In the genomic region with DNA sequence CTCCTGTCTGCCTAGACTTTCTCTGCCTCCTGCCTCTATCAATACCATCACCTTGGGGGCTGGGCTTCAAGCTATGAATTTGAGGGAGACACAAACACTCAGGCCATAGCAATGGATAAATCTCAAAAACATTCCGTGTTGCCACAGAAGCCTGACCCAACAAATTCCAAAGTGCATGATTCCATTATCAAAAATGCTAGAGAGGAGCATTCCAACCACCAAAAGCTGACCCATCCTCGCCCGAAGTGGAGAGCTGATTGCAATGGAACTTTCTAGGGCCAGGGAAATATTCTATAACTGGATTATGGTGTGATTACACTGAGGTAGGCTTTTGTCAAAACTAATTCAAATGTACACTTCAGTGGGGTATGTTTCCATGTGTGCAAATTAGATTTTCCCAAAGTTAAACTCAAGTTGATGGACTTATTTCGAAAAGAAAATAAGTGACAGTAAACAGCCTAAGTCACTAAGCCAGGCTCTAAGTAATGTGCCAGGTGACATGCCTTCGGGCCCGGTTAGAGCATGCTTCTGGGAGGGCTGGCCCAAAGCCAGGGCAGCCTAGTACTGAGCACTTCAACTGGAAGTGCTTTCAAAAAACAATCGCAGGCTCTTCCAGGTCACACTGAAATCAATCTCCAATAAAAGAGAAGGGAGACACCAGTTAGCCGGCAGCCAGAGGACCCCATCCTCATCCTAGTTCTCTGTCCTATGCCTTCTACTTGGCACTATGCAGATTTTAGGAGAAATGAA, we compare ENCODE assay signal across 15 cellular contexts.
DNase-seq lines count a peak whose midpoint lies in the region; ATAC-seq and TF ChIP-seq lines count a peak whose summit lies in the region.
"Had no signal": no experiment of that assay in that cellular context is flagged by ENCODE, and none has a peak within 500 bp of the region (broad histone marks: within the 10 kb centered on the region; RNA-seq: fewer than 3 reads in every experiment).

No MANE protein-coding gene starts in this region.

- H3K36me3 ChIP-seq in BJ (ENCODE audit: control insufficient read depth, insufficient read depth, low read length), result no peaks in the 10 kb centered on the region
- H3K36me3 ChIP-seq: esophagus squamous epithelium had no signal

- no peak for ATAC-seq in HG03135 (IDR thresholded peaks at IDR 0.05; ENCODE audit: unreplicated experiment)
- ATAC-seq in GM18858 (IDR thresholded peaks at IDR 0.05; ENCODE audit: unreplicated experiment), result no peak
- no peak for ATAC-seq in HG02623 (IDR thresholded peaks at IDR 0.05; ENCODE audit: unreplicated experiment)
- ATAC-seq: activated CD8-positive, alpha-beta T cell treated with anti-CD3 and anti-CD28 coated beads for 36 hours; stimulated activated naive CD8-positive, alpha-beta T cell treated with anti-CD3 and anti-CD28 coated beads, Interleukin-15, amount 100 ng/mL, for 72 hours had no signal

- POLR2A ChIA-PET in BJ (lab: Charles Lee), result interaction anchor here (0.6 kb wide), 1 partner anchor 33 kb away, joined by 6 read pairs; no protein-coding TSS in a partner anchor

- TF ChIP-seq CTCF in BJ (IDR thresholded peaks at IDR 0.05; ENCODE audit: insufficient read depth, low read depth, low read length) (no peak), choroid plexus epithelial cell (conservative IDR thresholded peaks at IDR 0.05; ENCODE audit: low read depth, low read length) (no peak), osteocyte (IDR thresholded peaks at IDR 0.05) (no peak)

- no peaks in the 10 kb centered on the region for H3K27me3 ChIP-seq in BJ (ENCODE audit: control insufficient read depth, insufficient read depth, low read length)
- H3K27me3 ChIP-seq: esophagus squamous epithelium had no signal

- peaks cover 41% of the 10 kb centered on the region for H3K4me1 Mint-ChIP-seq in osteocyte (ENCODE audit: unreplicated experiment)
- H3K4me1 Mint-ChIP-seq: stimulated activated naive CD8-positive, alpha-beta T cell treated with anti-CD3 and anti-CD28 coated beads, Interleukin-15, amount 100 ng/mL, for 72 hours had no signal

- H3K27ac Mint-ChIP-seq in osteocyte (ENCODE audit: unreplicated experiment), result peak overlapping the region; percentile 70
- H3K27ac Mint-ChIP-seq: activated CD8-positive, alpha-beta T cell treated with anti-CD3 and anti-CD28 coated beads for 36 hours; stimulated activated naive CD8-positive, alpha-beta T cell treated with anti-CD3 and anti-CD28 coated beads, Interleukin-15, amount 100 ng/mL, for 72 hours had no signal

- no peaks in the 10 kb centered on the region for H3K36me3 Mint-ChIP-seq in osteocyte (ENCODE audit: unreplicated experiment)

- CTCF ChIA-PET in BJ (lab: Yijun Ruan, JAX), result no interaction called here

- H3K4me3 ChIP-seq in BJ (ENCODE audit: low read depth, low read length) (no peak overlapping the region), choroid plexus epithelial cell (ENCODE audit: low read depth, low read length) (no peak overlapping the region)
- H3K4me3 ChIP-seq: esophagus squamous epithelium had no signal

- no peaks in the 10 kb centered on the region for H3K27me3 Mint-ChIP-seq in osteocyte (ENCODE audit: unreplicated experiment)
- H3K27me3 Mint-ChIP-seq: stimulated activated naive CD8-positive, alpha-beta T cell treated with anti-CD3 and anti-CD28 coated beads, Interleukin-15, amount 100 ng/mL, for 72 hours had no signal

- H3K4me3 Mint-ChIP-seq in osteocyte (ENCODE audit: unreplicated experiment), result no peak overlapping the region
- H3K4me3 Mint-ChIP-seq: activated CD8-positive, alpha-beta T cell treated with anti-CD3 and anti-CD28 coated beads for 36 hours; stimulated activated naive CD8-positive, alpha-beta T cell treated with anti-CD3 and anti-CD28 coated beads, Interleukin-15, amount 100 ng/mL, for 72 hours had no signal

- peaks cover 3% of the 10 kb centered on the region for H3K9me3 Mint-ChIP-seq in osteocyte (ENCODE audit: unreplicated experiment)
- H3K9me3 Mint-ChIP-seq: activated CD8-positive, alpha-beta T cell treated with anti-CD3 and anti-CD28 coated beads for 36 hours had no signal

- peak; percentile 64 for DNase-seq in BJ (ENCODE audit: low read depth)
- DNase-seq in M059J (ENCODE audit: low read depth), result peak; percentile 82
- DNase-seq in choroid plexus epithelial cell (ENCODE audit: low read depth), result peak; percentile 93
- DNase-seq in osteocyte (ENCODE audit: extremely low spot score, unreplicated experiment), result peak; percentile 59
- no peak for DNase-seq in DMS153 (lab: John Stamatoyannopoulos, UW)
- DNase-seq: activated CD8-positive, alpha-beta T cell treated with anti-CD3 and anti-CD28 coated beads for 36 hours; activated effector memory CD4-positive, alpha-beta T cell treated with anti-CD3 and anti-CD28 coated beads, Interleukin-2, amount 50 U/mL, for 16 hours; cerebellar nuclear complex; COR-L47; esophagus squamous epithelium; Karpas-422; stimulated activated naive CD8-positive, alpha-beta T cell treated with anti-CD3 and anti-CD28 coated beads, Interleukin-15, amount 100 ng/mL, for 72 hours had no signal
